In the genomic region with DNA sequence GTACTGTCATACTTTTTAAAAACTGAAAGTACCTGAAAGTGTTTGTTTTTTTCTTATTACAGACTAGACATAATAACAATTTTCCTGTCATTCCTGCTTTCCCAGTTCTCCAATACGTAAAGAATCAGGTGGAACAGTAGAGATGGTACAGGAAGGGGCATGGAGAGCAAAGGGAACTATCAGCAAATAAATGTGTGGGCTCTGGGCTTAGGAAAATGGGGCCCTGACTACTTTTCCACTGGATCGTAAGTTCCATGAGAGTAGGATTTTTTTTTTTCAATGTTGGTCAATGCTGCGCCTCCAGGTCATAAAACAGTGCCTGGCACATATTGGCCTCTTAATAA, we compare ENCODE assay signal across 1 cellular context.
TF ChIP-seq lines count a peak whose summit lies in the region.

No MANE protein-coding gene starts in this region.

TF ChIP-seq in HepG2, 621 proteins besides CTCF, POLR2A, EP300 and RAD21:
- TF ChIP-seq EHMT2 (IDR thresholded peaks at IDR 0.05; ENCODE audit: borderline replicate concordance, low read depth, low read length) (no peak), ASH2L (IDR thresholded peaks at IDR 0.05; ENCODE audit: insufficient read length, low read depth, low read length) (peak; percentile 0)
